ENCODE assay signal across 34 cellular contexts in the genomic region with DNA sequence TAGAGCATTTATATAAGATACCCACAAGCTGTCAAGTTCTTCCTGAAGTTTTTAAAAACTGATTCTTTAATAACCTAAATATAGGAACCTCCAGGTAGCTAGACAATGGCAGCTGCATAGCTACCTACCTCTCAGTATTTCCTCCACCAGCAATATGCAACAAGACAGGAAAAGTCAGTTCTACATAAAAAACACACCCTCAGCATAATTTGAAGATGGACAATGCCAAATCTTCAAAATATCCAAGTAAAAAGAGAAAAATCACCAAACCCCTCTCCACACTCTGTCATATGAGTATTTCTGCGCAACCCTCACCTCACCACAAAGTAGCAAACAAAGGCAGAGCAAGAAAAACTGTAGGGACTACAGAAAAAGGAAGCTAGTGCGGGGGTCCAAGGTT.
"Had no signal": no experiment of that assay in that cellular context is flagged by ENCODE, and none has a peak within 500 bp of the region (broad histone marks: within the 10 kb centered on the region; RNA-seq: fewer than 3 reads in every experiment).

No MANE protein-coding gene starts in this region.

- H3K27ac ChIP-seq: brain microvascular endothelial cell, RWPE1, WERI-Rb-1 had no signal

- H3K27me3 ChIP-seq: brain microvascular endothelial cell, MG63, Peyer's patch had no signal

- ATAC-seq: activated CD8-positive, alpha-beta memory T cell treated with anti-CD3 and anti-CD28 coated beads, Interleukin-2, amount 10 ng/mL, durations not matched to agents 7 days and 5 days; activated naive CD8-positive, alpha-beta T cell treated with anti-CD3 and anti-CD28 coated beads, Interleukin-2, amount 50 U/mL, for 24 hours; PC-3; Right ventricle myocardium inferior; SK-N-SH treated with all-trans-retinoic acid at 6 μM for 48 hours; T-cell had no signal

- H3K4me3 ChIP-seq: MG63, Peyer's patch had no signal

- H3K27ac Mint-ChIP-seq: activated naive CD8-positive, alpha-beta T cell; activated naive CD8-positive, alpha-beta T cell treated with anti-CD3 and anti-CD28 coated beads, Interleukin-2, amount 50 U/mL, for 24 hours; activated T-helper 2 cell treated with anti-CD3 and anti-CD28 coated beads, Interferon-gamma antibody, Interleukin-2, Interleukin-4, amounts not matched to agents 10 μg/mL and 5 μg/mL and 100 μg/mL, durations not matched to agents 14 hours and 24 hours and 36 hours; T-cell had no signal

- H3K9me3 ChIP-seq: MG63, Peyer's patch had no signal

- H3K27me3 Mint-ChIP-seq: activated CD4-positive, alpha-beta memory T cell treated with anti-CD3 and anti-CD28 coated beads, Interleukin-2, amount 10 ng/mL, durations not matched to agents 7 days and 5 days; activated CD8-positive, alpha-beta memory T cell treated with anti-CD3 and anti-CD28 coated beads, Interleukin-2, amount 10 ng/mL, durations not matched to agents 7 days and 5 days; activated naive CD8-positive, alpha-beta T cell; activated naive CD8-positive, alpha-beta T cell treated with anti-CD3 and anti-CD28 coated beads, Interleukin-2, amount 50 U/mL, for 24 hours had no signal

- H3K4me3 Mint-ChIP-seq: activated CD4-positive, alpha-beta memory T cell treated with anti-CD3 and anti-CD28 coated beads, Interleukin-2, amount 10 ng/mL, durations not matched to agents 7 days and 5 days; activated CD8-positive, alpha-beta memory T cell treated with anti-CD3 and anti-CD28 coated beads, Interleukin-2, amount 10 ng/mL, durations not matched to agents 7 days and 5 days; activated naive CD8-positive, alpha-beta T cell; activated naive CD8-positive, alpha-beta T cell treated with anti-CD3 and anti-CD28 coated beads, Interleukin-2, amount 50 U/mL, for 24 hours; T-cell had no signal

- H3K36me3 ChIP-seq: brain microvascular endothelial cell, MG63, Peyer's patch, WERI-Rb-1 had no signal

- H3K36me3 Mint-ChIP-seq: activated naive CD8-positive, alpha-beta T cell; T-cell had no signal

- DNase-seq: activated CD4-positive, alpha-beta memory T cell treated with anti-CD3 and anti-CD28 coated beads, Interleukin-2, amount 10 ng/mL, durations not matched to agents 7 days and 5 days; activated CD4-positive, CD25-positive, alpha-beta regulatory T cell; activated CD8-positive, alpha-beta memory T cell treated with anti-CD3 and anti-CD28 coated beads for 24 hours; activated CD8-positive, alpha-beta memory T cell treated with anti-CD3 and anti-CD28 coated beads, Interleukin-2, amount 10 ng/mL, durations not matched to agents 7 days and 5 days; activated CD8-positive, alpha-beta memory T cell treated with anti-CD3 and anti-CD28 coated beads, Interleukin-2, amount 50 U/mL, for 48 hours; activated gamma-delta T cell; activated naive CD4-positive, alpha-beta T cell treated with Interleukin-2 at 50 U/mL for 16 hours; activated naive CD8-positive, alpha-beta T cell treated with anti-CD3 and anti-CD28 coated beads, Interleukin-2, amount 50 U/mL, for 24 hours; aorta; brain microvascular endothelial cell; central memory CD4-positive, alpha-beta T cell; Kasumi-1; KG1; MG63; NCI-H1048; NCI-H1105 treated with DMSO at 0.1 percent for 48 hours; NCI-H1436; NCI-H1694; NCI-H2029; NCI-H345; NCI-H526; NCI-H748 treated with DMSO at 0.1 percent for 48 hours; NK-92 treated with Interleukin-12 subunit alpha and Interleukin-12 subunit beta, amount 100 ng/mL, for 24 hours; PC-3; SIG-M5; T-cell; T1000; WERI-Rb-1 had no signal

- H3K9me3 Mint-ChIP-seq: activated CD4-positive, alpha-beta memory T cell treated with anti-CD3 and anti-CD28 coated beads, Interleukin-2, amount 10 ng/mL, durations not matched to agents 7 days and 5 days had no signal
